In the genomic region with DNA sequence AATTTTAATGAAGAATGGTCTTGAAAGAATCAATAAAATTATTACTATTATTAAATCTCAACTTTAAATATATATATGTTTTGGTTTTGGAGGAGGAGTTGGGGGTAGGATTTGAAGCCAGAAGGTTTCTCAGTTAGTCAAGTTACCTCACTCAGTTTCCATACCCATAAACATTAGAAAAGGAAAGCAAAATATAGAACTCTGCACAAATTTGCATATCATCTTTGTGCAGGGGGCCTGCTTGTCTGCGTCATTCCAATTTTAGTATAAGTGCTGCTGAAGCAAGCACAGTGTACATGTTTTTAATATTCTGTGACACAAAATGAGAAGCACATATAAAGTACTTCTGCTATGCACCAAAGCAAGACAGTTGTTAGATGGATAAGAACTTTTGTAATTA, we compare ENCODE assay signal across 13 cellular contexts. TPM values are rescaled to one million over a fixed set of nuclear protein-coding genes. Genes with fewer than 3 reads are reported as not detected.
DNase-seq lines count a peak whose midpoint lies in the region; ATAC-seq and TF ChIP-seq lines count a peak whose summit lies in the region.
"Had no signal": no experiment of that assay in that cellular context is flagged by ENCODE, and none has a peak within 500 bp of the region (broad histone marks: within the 10 kb centered on the region; RNA-seq: fewer than 3 reads in every experiment).

No MANE protein-coding gene starts in this region.

- H3K4me1 ChIP-seq in SJCRH30, result peaks cover 12% of the 10 kb centered on the region

- no peak overlapping the region for H3K27ac Mint-ChIP-seq in T-helper 2 cell treated with Interferon-gamma antibody and Interleukin-4, amounts not matched to agents 5 μg/mL and 100 μg/mL, for 36 hours
- H3K27ac Mint-ChIP-seq: activated B cell treated with CpG ODN at 0.5 μM for 24 hours, H9 had no signal

- H3K9me3 Mint-ChIP-seq in T-helper 2 cell treated with Interferon-gamma antibody and Interleukin-4, amounts not matched to agents 5 μg/mL and 100 μg/mL, for 36 hours, result no peaks in the 10 kb centered on the region
- H3K9me3 Mint-ChIP-seq: activated B cell treated with CpG ODN at 0.5 μM for 24 hours, H9 had no signal

- H3K36me3 Mint-ChIP-seq in T-helper 2 cell treated with Interferon-gamma antibody and Interleukin-4, amounts not matched to agents 5 μg/mL and 100 μg/mL, for 36 hours (ENCODE audit: low read depth), result no peaks in the 10 kb centered on the region

- no peaks in the 10 kb centered on the region for H3K27me3 Mint-ChIP-seq in T-helper 2 cell treated with Interferon-gamma antibody and Interleukin-4, amounts not matched to agents 5 μg/mL and 100 μg/mL, for 36 hours (ENCODE audit: low read depth)

- no peak overlapping the region for H3K4me3 Mint-ChIP-seq in T-helper 2 cell treated with Interferon-gamma antibody and Interleukin-4, amounts not matched to agents 5 μg/mL and 100 μg/mL, for 36 hours
- H3K4me3 Mint-ChIP-seq: activated B cell treated with CpG ODN at 0.5 μM for 24 hours, H9 had no signal

- intact Hi-C loops in dorsolateral prefrontal cortex (cut with DNase I), result no loop called here

- peak; percentile 51 for DNase-seq in GM12865 (ENCODE audit: low read depth)
- DNase-seq in T-helper 2 cell treated with Interferon-gamma antibody and Interleukin-4, amounts not matched to agents 5 μg/mL and 100 μg/mL, for 36 hours (ENCODE audit: low spot score), result no peak
- DNase-seq in NCI-H1417 (lab: John Stamatoyannopoulos, UW), result no peak
- DNase-seq in SJCRH30, result no peak
- DNase-seq in dorsolateral prefrontal cortex, result no peak
- DNase-seq: activated B cell treated with CpG ODN at 0.5 μM for 24 hours, DND-41, erythroblast, H9 had no signal

- TF ChIP-seq CTCF in GM12865 (IDR thresholded peaks at IDR 0.05; ENCODE audit: insufficient read depth, low read depth, low read length, missing control alignments), result no peak
- no peak for TF ChIP-seq CTCF in dorsolateral prefrontal cortex (IDR thresholded peaks at IDR 0.05 in 54 of 56, conservative IDR thresholded peaks at IDR 0.05 in 2 of 56; ENCODE audit: low read depth in 1 of 56, partially characterized antibody in 56 of 56)

- H3K4me1 Mint-ChIP-seq in T-helper 2 cell treated with Interferon-gamma antibody and Interleukin-4, amounts not matched to agents 5 μg/mL and 100 μg/mL, for 36 hours (ENCODE audit: low read depth), result peaks cover 1% of the 10 kb centered on the region
- H3K4me1 Mint-ChIP-seq: H9 had no signal

- peak; percentile 84 for ATAC-seq in GM19328 (IDR thresholded peaks at IDR 0.05; ENCODE audit: unreplicated experiment)
- peak; percentile 93 for ATAC-seq in HG02623 (IDR thresholded peaks at IDR 0.05; ENCODE audit: unreplicated experiment)
- ATAC-seq in HG03342 (IDR thresholded peaks at IDR 0.05; ENCODE audit: unreplicated experiment), result peak; percentile 97

- H3K9me3 ChIP-seq in SJCRH30 (replicated peaks), result no peaks in the 10 kb centered on the region

- H3K27me3 ChIP-seq in SJCRH30, result no peaks in the 10 kb centered on the region
- no peaks in the 10 kb centered on the region for H3K27me3 ChIP-seq in dorsolateral prefrontal cortex

- H3K27ac ChIP-seq in SJCRH30 (no peak overlapping the region), dorsolateral prefrontal cortex (peak overlapping the region in 3 of 59 donors; percentile 2 to 88 (median 13))

- H3K36me3 ChIP-seq in SJCRH30, result no peaks in the 10 kb centered on the region

- no peak overlapping the region for H3K4me3 ChIP-seq in GM12865 (ENCODE audit: low read depth, low read length)
- no peak overlapping the region for H3K4me3 ChIP-seq in SJCRH30
- no peak overlapping the region for H3K4me3 ChIP-seq in dorsolateral prefrontal cortex

RNA-seq across cellular contexts. Expression of a gene that starts 47.5 kb away (rescaled TPM):
- total RNA-seq in SJCRH30 (2014; rRNA removed; shearing (Covaris generic)), result not detected in 2 replicates
- 10 to 100 TPM; 10.1 to 68.8 (median 28.2) TPM for total RNA-seq in dorsolateral prefrontal cortex
- total RNA-seq: activated B cell treated with CpG ODN at 0.5 μM for 24 hours, H9, LHCN-M2 had no signal

Comparison
In these comparisons a context has a peak if more than half of its experiments do, and no peak if none do; other contexts are left out.
1. RNA of a gene that starts 47.5 kb away (total RNA-seq): 10.1 to 68.8 TPM in dorsolateral prefrontal cortex; not detected in SJCRH30; every median in the first group is over 10 times any median in the second.
2. Peak in every context shown above with its lines, with median percentiles within 50 percentile points of each other: ATAC-seq.